1 cellular context compared by ENCODE assay signal in genomic region chr3:18426597-18426996, GRCh38.
TF ChIP-seq lines count a peak whose summit lies in the region.

No MANE protein-coding gene starts in this region.

TF ChIP-seq in SK-N-SH, 30 proteins besides CTCF, POLR2A, EP300 and RAD21 (continued from another document):
- TF ChIP-seq FOXJ3 (CRISPR knock-in tag; IDR thresholded peaks at IDR 0.05) (no peak), MEF2A (IDR thresholded peaks at IDR 0.05; ENCODE audit: borderline replicate concordance, low read depth) (no peak), RCOR1 (IDR thresholded peaks at IDR 0.05; ENCODE audit: low read length) (no peak), NRF1 (IDR thresholded peaks at IDR 0.05; ENCODE audit: low read depth, low read length) (no peak), CHD2 (IDR thresholded peaks at IDR 0.05; ENCODE audit: low read length, partially characterized antibody) (no peak), SMC3 (IDR thresholded peaks at IDR 0.05; ENCODE audit: low read depth, low read length) (no peak), USF2 (IDR thresholded peaks at IDR 0.05; ENCODE audit: borderline replicate concordance, low read depth, low read length) (no peak), FOSL2 (IDR thresholded peaks at IDR 0.05; ENCODE audit: borderline replicate concordance, low read depth) (no peak), MAX (IDR thresholded peaks at IDR 0.05; ENCODE audit: low read depth) (no peak), FOXM1 (IDR thresholded peaks at IDR 0.05; ENCODE audit: low read depth) (no peak), GATA2 (CRISPR knock-in tag; IDR thresholded peaks at IDR 0.05) (no peak), POLR2AphosphoS5 (IDR thresholded peaks at IDR 0.05; ENCODE audit: low read depth, low read length) (no peak), RXRA (IDR thresholded peaks at IDR 0.05; ENCODE audit: borderline replicate concordance, low read depth) (no peak), MXI1 (IDR thresholded peaks at IDR 0.05; ENCODE audit: low read depth, low read length) (no peak)
- TF ChIP-seq, protein P1, sequence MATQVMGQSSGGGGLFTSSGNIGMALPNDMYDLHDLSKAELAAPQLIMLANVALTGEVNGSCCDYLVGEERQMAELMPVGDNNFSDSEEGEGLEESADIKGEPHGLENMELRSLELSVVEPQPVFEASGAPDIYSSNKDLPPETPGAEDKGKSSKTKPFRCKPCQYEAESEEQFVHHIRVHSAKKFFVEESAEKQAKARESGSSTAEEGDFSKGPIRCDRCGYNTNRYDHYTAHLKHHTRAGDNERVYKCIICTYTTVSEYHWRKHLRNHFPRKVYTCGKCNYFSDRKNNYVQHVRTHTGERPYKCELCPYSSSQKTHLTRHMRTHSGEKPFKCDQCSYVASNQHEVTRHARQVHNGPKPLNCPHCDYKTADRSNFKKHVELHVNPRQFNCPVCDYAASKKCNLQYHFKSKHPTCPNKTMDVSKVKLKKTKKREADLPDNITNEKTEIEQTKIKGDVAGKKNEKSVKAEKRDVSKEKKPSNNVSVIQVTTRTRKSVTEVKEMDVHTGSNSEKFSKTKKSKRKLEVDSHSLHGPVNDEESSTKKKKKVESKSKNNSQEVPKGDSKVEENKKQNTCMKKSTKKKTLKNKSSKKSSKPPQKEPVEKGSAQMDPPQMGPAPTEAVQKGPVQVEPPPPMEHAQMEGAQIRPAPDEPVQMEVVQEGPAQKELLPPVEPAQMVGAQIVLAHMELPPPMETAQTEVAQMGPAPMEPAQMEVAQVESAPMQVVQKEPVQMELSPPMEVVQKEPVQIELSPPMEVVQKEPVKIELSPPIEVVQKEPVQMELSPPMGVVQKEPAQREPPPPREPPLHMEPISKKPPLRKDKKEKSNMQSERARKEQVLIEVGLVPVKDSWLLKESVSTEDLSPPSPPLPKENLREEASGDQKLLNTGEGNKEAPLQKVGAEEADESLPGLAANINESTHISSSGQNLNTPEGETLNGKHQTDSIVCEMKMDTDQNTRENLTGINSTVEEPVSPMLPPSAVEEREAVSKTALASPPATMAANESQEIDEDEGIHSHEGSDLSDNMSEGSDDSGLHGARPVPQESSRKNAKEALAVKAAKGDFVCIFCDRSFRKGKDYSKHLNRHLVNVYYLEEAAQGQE (IDR thresholded peaks at IDR 0.05; ENCODE audit: low read depth, low read length) = no peak
- TF ChIP-seq, protein P2, sequence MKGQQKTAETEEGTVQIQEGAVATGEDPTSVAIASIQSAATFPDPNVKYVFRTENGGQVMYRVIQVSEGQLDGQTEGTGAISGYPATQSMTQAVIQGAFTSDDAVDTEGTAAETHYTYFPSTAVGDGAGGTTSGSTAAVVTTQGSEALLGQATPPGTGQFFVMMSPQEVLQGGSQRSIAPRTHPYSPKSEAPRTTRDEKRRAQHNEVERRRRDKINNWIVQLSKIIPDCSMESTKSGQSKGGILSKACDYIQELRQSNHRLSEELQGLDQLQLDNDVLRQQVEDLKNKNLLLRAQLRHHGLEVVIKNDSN (IDR thresholded peaks at IDR 0.05; ENCODE audit: borderline replicate concordance, low read depth) = no peak
